In genomic region chr4:53959373-53959772, GRCh38 we compare ENCODE assay signal across 26 cellular contexts.
"Had no signal": no experiment of that assay in that cellular context is flagged by ENCODE, and none has a peak within 500 bp of the region (broad histone marks: within the 10 kb centered on the region; RNA-seq: fewer than 3 reads in every experiment).

No MANE protein-coding gene starts in this region.

- FAIRE-seq: astrocyte had no signal

- DNase-seq: activated CD4-positive, alpha-beta T cell treated with anti-CD3 and anti-CD28 coated beads for 48 hours; activated CD8-positive, alpha-beta T cell treated with anti-CD3 and anti-CD28 coated beads for 36 hours; activated gamma-delta T cell treated with Interleukin-2 at 50 U/mL for 16 hours; activated naive CD4-positive, alpha-beta T cell treated with anti-CD3 and anti-CD28 coated beads, Interleukin-2, amount 50 U/mL, for 16 hours; activated T-cell treated with anti-CD3 and anti-CD28 coated beads, Interleukin-2, amount 50 U/mL, for 4 hours; amniotic stem cell; brain microvascular endothelial cell; caudate nucleus; endodermal cell; foreskin keratinocyte; heart left ventricle; lower lobe of right lung; mucosa of descending colon; occipital lobe; right cardiac atrium; stimulated activated CD4-positive, alpha-beta T cell treated with anti-CD3 and anti-CD28 coated beads, Interleukin-15, amount 100 ng/mL, for 24 hours; stimulated activated CD4-positive, alpha-beta T cell treated with anti-CD3 and anti-CD28 coated beads, Interleukin-2, amount 100 ng/mL, for 24 hours; stimulated activated naive CD4-positive, alpha-beta T cell treated with Interleukin-2 at 50 U/mL for 16 hours; T-helper 1 cell had no signal

- H3K9me3 ChIP-seq: heart left ventricle, lower lobe of right lung, mucosa of descending colon, tibial nerve had no signal

- H3K36me3 Mint-ChIP-seq: natural killer cell treated with Interleukin-12 subunit alpha and Interleukin-12 subunit beta and Interleukin-15 and Interleukin-18, amount 100 ng/mL, for 72 hours had no signal

- H3K4me1 ChIP-seq: lower lobe of right lung had no signal

- H3K27me3 Mint-ChIP-seq: activated CD8-positive, alpha-beta T cell treated with anti-CD3 and anti-CD28 coated beads for 36 hours; activated T-helper 17 cell treated with anti-CD3 and anti-CD28 coated beads, Interleukin-2, amount 50 U/mL, for 72 hours; natural killer cell treated with Interleukin-12 subunit alpha and Interleukin-12 subunit beta and Interleukin-15 and Interleukin-18, amount 100 ng/mL, for 72 hours had no signal

- H3K4me3 Mint-ChIP-seq: activated CD8-positive, alpha-beta T cell treated with anti-CD3 and anti-CD28 coated beads for 36 hours; activated T-cell treated with anti-CD3 and anti-CD28 coated beads, Interleukin-2, amount 50 U/mL, for 4 hours; activated T-helper 17 cell treated with anti-CD3 and anti-CD28 coated beads, Interleukin-2, amount 50 U/mL, for 72 hours; endodermal cell; natural killer cell treated with Interleukin-12 subunit alpha and Interleukin-12 subunit beta and Interleukin-15 and Interleukin-18, amount 100 ng/mL, for 72 hours had no signal

- H3K27ac ChIP-seq: brain microvascular endothelial cell, foreskin keratinocyte, heart left ventricle, lower lobe of right lung, tibial nerve, VCaP had no signal

- H3K27me3 ChIP-seq: brain microvascular endothelial cell, foreskin keratinocyte, heart left ventricle, tibial nerve had no signal

- H3K4me1 Mint-ChIP-seq: activated T-helper 17 cell treated with anti-CD3 and anti-CD28 coated beads, Interleukin-2, amount 50 U/mL, for 72 hours had no signal

- H3K27ac Mint-ChIP-seq: activated CD8-positive, alpha-beta T cell treated with anti-CD3 and anti-CD28 coated beads for 36 hours; activated T-helper 17 cell treated with anti-CD3 and anti-CD28 coated beads, Interleukin-2, amount 50 U/mL, for 72 hours; endodermal cell; natural killer cell treated with Interleukin-12 subunit alpha and Interleukin-12 subunit beta and Interleukin-15 and Interleukin-18, amount 100 ng/mL, for 72 hours had no signal

- H3K9me3 Mint-ChIP-seq: activated CD8-positive, alpha-beta T cell treated with anti-CD3 and anti-CD28 coated beads for 36 hours; activated T-cell treated with anti-CD3 and anti-CD28 coated beads, Interleukin-2, amount 50 U/mL, for 4 hours; activated T-helper 17 cell treated with anti-CD3 and anti-CD28 coated beads, Interleukin-2, amount 50 U/mL, for 72 hours; endodermal cell; natural killer cell treated with Interleukin-12 subunit alpha and Interleukin-12 subunit beta and Interleukin-15 and Interleukin-18, amount 100 ng/mL, for 72 hours had no signal

- H3K4me3 ChIP-seq: heart left ventricle, lower lobe of right lung, mucosa of descending colon, tibial nerve had no signal

- H3K36me3 ChIP-seq: brain microvascular endothelial cell, heart left ventricle, lower lobe of right lung, tibial nerve had no signal

- ATAC-seq: activated CD4-positive, CD25-positive, alpha-beta regulatory T cell treated with anti-CD3 and anti-CD28 coated beads, Interleukin-2, amount 50 U/mL, for 24 hours; activated CD8-positive, alpha-beta T cell treated with anti-CD3 and anti-CD28 coated beads for 36 hours; activated T-cell treated with anti-CD3 and anti-CD28 coated beads, Interleukin-2, amount 50 U/mL, for 4 hours; activated T-helper 17 cell treated with anti-CD3 and anti-CD28 coated beads, Interleukin-2, amount 50 U/mL, for 72 hours; esophagus mucosa; foreskin keratinocyte; lower lobe of right lung; mucosa of descending colon; natural killer cell treated with Interleukin-12 subunit alpha and Interleukin-12 subunit beta and Interleukin-15 and Interleukin-18, amount 100 ng/mL, for 72 hours had no signal
